8 cellular contexts compared by ENCODE assay signal in genomic region chr22:20456064-20456721, GRCh38. TPM values are rescaled to one million over a fixed set of nuclear protein-coding genes. Genes with fewer than 3 reads are reported as not detected.
DNase-seq lines count a peak whose midpoint lies in the region; ATAC-seq and TF ChIP-seq lines count a peak whose summit lies in the region.

No MANE protein-coding gene starts in this region.

- ATAC-seq in lung (ENCODE audit: insufficient read depth, low FRiP score) (no peak), GM18505 (IDR thresholded peaks at IDR 0.05; ENCODE audit: unreplicated experiment) (no peak)

- TF ChIP-seq CTCF in HFF-Myc (IDR thresholded peaks at IDR 0.05; ENCODE audit: low read depth, low read length, missing control alignments) (peak; percentile 92), lung (IDR thresholded peaks at IDR 0.05; ENCODE audit: control extremely low read depth, extremely low read depth) (peak; percentile 79)

- DNase-seq in COLO829 (ENCODE audit: low spot score) (peak; percentile 86), HFF-Myc (ENCODE audit: extremely low read depth, low read depth) (peak; percentile 63), NCI-H526 treated with DMSO at 0.1 percent for 48 hours (lab: John Stamatoyannopoulos, UW) (peak; percentile 26), lung (ENCODE audit: low spot score) (peak; percentile 77)
- peak; percentile 77 to 83 for DNase-seq in activated CD4-positive, alpha-beta T cell treated with anti-CD3 and anti-CD28 coated beads, Interleukin-2, amount 50 U/mL, for 48 hours
- DNase-seq in effector CD8-positive, alpha-beta T cell (lab: John Stamatoyannopoulos, UW) = peak; percentile 50
- peak; percentile 50 for DNase-seq in stimulated activated CD8-positive, alpha-beta memory T cell treated with anti-CD3 and anti-CD28 coated beads, Interleukin-12 subunit alpha, Interleukin-12 subunit beta, amount 100 ng/mL, for 24 hours (ENCODE audit: extremely low read depth)

- no peaks in the 10 kb centered on the region for H3K27me3 ChIP-seq in lung (ENCODE audit: control insufficient read depth, insufficient read depth)

- no peak for TF ChIP-seq POLR2A in GM18505 (IDR thresholded peaks at IDR 0.05; ENCODE audit: borderline replicate concordance, extremely low read depth, insufficient read depth, insufficient read length)

- H3K9me3 ChIP-seq in lung (ENCODE audit: control insufficient read depth in 2 of 2, insufficient read depth in 1 of 2, low read length in 1 of 2) = no peaks in the 10 kb centered on the region

- peaks cover 0 to 17% of the 10 kb centered on the region in 2 donors for H3K36me3 ChIP-seq in lung (ENCODE audit: control insufficient read depth in 2 of 2, insufficient read depth in 2 of 2, low read length in 2 of 2)

- H3K27ac ChIP-seq in lung (ENCODE audit: low read depth in 1 of 2, low read length in 1 of 2) = no peak overlapping the region

- no peaks in the 10 kb centered on the region for H3K4me1 ChIP-seq in lung (ENCODE audit: control insufficient read depth in 2 of 2, insufficient read depth in 2 of 2, low read length in 2 of 2)

- WGBS in lung, 2 donors = 20 to 21% methylated on average over 6 of the region's 6 CpGs

- no peak overlapping the region for H3K4me3 ChIP-seq in HFF-Myc (replicated peaks; ENCODE audit: low read depth, low read length)
- H3K4me3 ChIP-seq in lung = no peak overlapping the region

RNA-seq across cellular contexts. Expression of gene SCARF2, which starts 18.6 kb away (rescaled TPM):
- total RNA-seq in lung = 10 to 100 TPM; 13.1 to 32.9 TPM
- polyA plus RNA-seq in lung = 10 to 100 TPM in 1 of 2 donors, 1 to 10 TPM in 1; 4.7 to 19.6 TPM

RNA-seq across cellular contexts. Expression of gene KLHL22, which starts 39.4 kb away (rescaled TPM):
- total RNA-seq in lung = 10 to 100 TPM; 20.8 to 28.3 TPM
- polyA plus RNA-seq in lung = 10 to 100 TPM; 12.1 to 16.9 TPM

RNA-seq across cellular contexts. Expression of gene MED15, which starts 51.2 kb away (rescaled TPM):
- total RNA-seq in lung = 100 to 1,000 TPM in 1 of 2 donors, 10 to 100 TPM in 1; 68.3 to 123 TPM
- 10 to 100 TPM; 57.8 to 69.8 TPM for polyA plus RNA-seq in lung

Comparison
In these comparisons a context has a peak if more than half of its experiments do, and no peak if none do; other contexts are left out.
1. DNase-seq: peak in every context shown above with its lines; median percentile 86 in COLO829; 80 in activated CD4-positive, alpha-beta T cell treated with anti-CD3 and anti-CD28 coated beads, Interleukin-2, amount 50 U/mL, for 48 hours; 77 in lung; 63 in HFF-Myc; 50 in effector CD8-positive, alpha-beta T cell; 50 in stimulated activated CD8-positive, alpha-beta memory T cell treated with anti-CD3 and anti-CD28 coated beads, Interleukin-12 subunit alpha, Interleukin-12 subunit beta, amount 100 ng/mL, for 24 hours; 26 in NCI-H526 treated with DMSO at 0.1 percent for 48 hours.